8 cellular contexts compared by ENCODE assay signal in the genomic region with DNA sequence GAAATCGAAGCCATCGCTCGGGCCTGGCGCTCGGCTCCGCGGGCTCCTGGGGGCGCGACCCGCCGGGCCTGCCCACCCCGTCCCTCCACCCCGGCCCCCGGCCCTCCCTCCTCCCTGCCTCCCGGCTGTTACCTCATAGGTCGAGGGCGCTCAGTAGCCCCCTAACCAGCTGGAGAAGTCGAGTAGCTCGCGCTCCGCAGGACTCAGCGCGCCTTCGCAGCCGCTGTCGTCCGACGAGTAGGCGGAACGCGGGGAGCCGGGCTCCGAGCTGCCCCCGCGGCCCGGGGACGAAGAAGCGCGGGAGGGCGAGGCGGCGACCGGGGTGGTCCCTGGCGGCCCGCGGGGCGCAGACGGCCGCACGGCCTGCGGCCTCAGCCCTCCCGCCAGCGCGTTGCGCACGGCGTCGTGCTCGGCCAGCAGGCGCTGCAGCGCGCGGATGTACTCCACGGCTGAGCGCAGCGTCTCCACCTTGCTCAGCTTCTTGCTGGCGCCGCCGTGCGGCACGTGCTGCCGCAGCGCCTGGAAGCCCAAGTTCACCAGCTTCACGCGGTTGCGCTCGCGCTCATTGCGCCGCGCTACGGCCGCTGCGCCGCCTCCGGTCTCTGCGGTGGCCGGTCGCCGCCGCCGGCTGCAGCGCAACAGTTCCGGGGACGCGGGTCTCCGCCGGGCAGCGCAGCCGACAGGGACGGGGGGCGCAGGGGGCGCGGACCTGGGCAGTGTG. TPM values are rescaled to one million over a fixed set of nuclear protein-coding genes. Genes with fewer than 3 reads are reported as not detected.
DNase-seq lines count a peak whose midpoint lies in the region; ATAC-seq, FAIRE-seq and TF ChIP-seq lines count a peak whose summit lies in the region.

No MANE protein-coding gene starts in this region.

- POLR2A ChIA-PET in activated CD8-positive, alpha-beta T cell treated with anti-CD3 and anti-CD28 coated beads for 36 hours (lab: Charles Lee), result interaction anchor here (1.3 kb wide), 1 partner anchor 32 kb away, joined by 3 read pairs; a partner anchor contains a TSS

- ATAC-seq in activated CD8-positive, alpha-beta T cell treated with anti-CD3 and anti-CD28 coated beads for 36 hours, result peak; percentile 10
- no peak for ATAC-seq in GM21723 (IDR thresholded peaks at IDR 0.05; ENCODE audit: unreplicated experiment)

- intact Hi-C loops in activated CD8-positive, alpha-beta T cell treated with anti-CD3 and anti-CD28 coated beads for 36 hours (cut with micrococcal nuclease), result no loop called here
- intact Hi-C loops in esophagus squamous epithelium (cut with DNase I), result loop anchor here (5.0 kb wide), 1 partner anchor 67 kb away; no protein-coding TSS in a partner anchor
- intact Hi-C loops in vagina (cut with DNase I), result no loop called here

- FAIRE-seq in RCC 7860 (lab: Jason Lieb, UNC), result no peak

- H3K4me3 ChIP-seq in esophagus squamous epithelium (peak overlapping the region; percentile 33 to 67 (median 56)), muscle layer of duodenum (ENCODE audit: low read depth in 1 of 2, low read length in 2 of 2) (peak overlapping the region; percentile 33 to 56), vagina (peak overlapping the region; percentile 53 to 62)

- peak overlapping the region; percentile 60 to 84 (median 80) for H3K27ac ChIP-seq in esophagus squamous epithelium
- H3K27ac ChIP-seq in muscle layer of duodenum (ENCODE audit: low read length), result no peak overlapping the region
- no peak overlapping the region for H3K27ac ChIP-seq in vagina

- H3K9me3 Mint-ChIP-seq in activated CD8-positive, alpha-beta T cell treated with anti-CD3 and anti-CD28 coated beads for 36 hours, result no peaks in the 10 kb centered on the region

- in situ Hi-C loops in KBM-7 (cut with MboI; ENCODE audit: low pct_unique_long_range_greater_than_20kb, low sequenced_read_pairs), result no loop called here

- TF ChIP-seq POLR2A in esophagus squamous epithelium (IDR thresholded peaks at IDR 0.05) (no peak), vagina (IDR thresholded peaks at IDR 0.05) (no peak)

- no peaks in the 10 kb centered on the region for H3K36me3 Mint-ChIP-seq in activated CD8-positive, alpha-beta T cell treated with anti-CD3 and anti-CD28 coated beads for 36 hours (ENCODE audit: low read depth)

- DNase-seq in AG08396 (ENCODE audit: low spot score), result peak; percentile 63
- peak; percentile 27 for DNase-seq in KBM-7
- DNase-seq in activated CD8-positive, alpha-beta T cell treated with anti-CD3 and anti-CD28 coated beads for 36 hours, result peak; percentile 48
- DNase-seq in esophagus squamous epithelium (lab: John Stamatoyannopoulos, UW), result no peak
- DNase-seq in vagina (ENCODE audit: extremely low spot score in 2 of 2), result peak in 1 of 2 donors; percentile 74
- no peak for DNase-seq in RCC 7860 (ENCODE audit: low spot score)

- peak overlapping the region; percentile 61 for H3K4me3 Mint-ChIP-seq in activated CD8-positive, alpha-beta T cell treated with anti-CD3 and anti-CD28 coated beads for 36 hours

- H3K27me3 Mint-ChIP-seq in activated CD8-positive, alpha-beta T cell treated with anti-CD3 and anti-CD28 coated beads for 36 hours, result peaks cover 18% of the 10 kb centered on the region

- H3K27ac Mint-ChIP-seq in activated CD8-positive, alpha-beta T cell treated with anti-CD3 and anti-CD28 coated beads for 36 hours, result no peak overlapping the region

- 0% methylated on average over 10 of the region's 104 CpGs; no CpG with 5 or more reads in 1 of the 2 donors for WGBS in esophagus squamous epithelium, 2 donors

- peaks cover 30% of the 10 kb centered on the region for H3K4me1 Mint-ChIP-seq in activated CD8-positive, alpha-beta T cell treated with anti-CD3 and anti-CD28 coated beads for 36 hours (ENCODE audit: low read depth)

- TF ChIP-seq CTCF in activated CD8-positive, alpha-beta T cell treated with anti-CD3 and anti-CD28 coated beads for 36 hours (IDR thresholded peaks at IDR 0.05), result no peak
- peak in 5 of 6 experiments; percentile 9 to 49 (median 19) for TF ChIP-seq CTCF in esophagus squamous epithelium (IDR thresholded peaks at IDR 0.05)
- TF ChIP-seq CTCF in vagina (IDR thresholded peaks at IDR 0.05), result no peak

- H3K9me3 ChIP-seq in esophagus squamous epithelium (no peaks in the 10 kb centered on the region), muscle layer of duodenum (ENCODE audit: control insufficient read depth in 1 of 2, low read length in 2 of 2) (no peaks in the 10 kb centered on the region), vagina (no peaks in the 10 kb centered on the region)

- H3K36me3 ChIP-seq in esophagus squamous epithelium (no peaks in the 10 kb centered on the region), muscle layer of duodenum (ENCODE audit: control insufficient read depth in 1 of 2, insufficient read depth in 2 of 2, low read length in 2 of 2) (no peaks in the 10 kb centered on the region), vagina (no peaks in the 10 kb centered on the region)

- CTCF ChIA-PET in activated CD8-positive, alpha-beta T cell treated with anti-CD3 and anti-CD28 coated beads for 36 hours (lab: Charles Lee), result interaction anchor here (1.0 to 1.3 kb wide), 3 partner anchors 33 to 263 kb away, joined by 3 read pairs; no protein-coding TSS in a partner anchor

- H3K4me1 ChIP-seq in esophagus squamous epithelium, result peaks cover 25 to 50% (median 32%) of the 10 kb centered on the region in 3 donors
- peaks cover 0 to 26% of the 10 kb centered on the region in 2 donors for H3K4me1 ChIP-seq in muscle layer of duodenum (ENCODE audit: control insufficient read depth in 1 of 2, insufficient read depth in 2 of 2, low read length in 2 of 2)
- H3K4me1 ChIP-seq in vagina, result peaks cover 22% of the 10 kb centered on the region

- H3K27me3 ChIP-seq in esophagus squamous epithelium (peaks cover 0 to 82% (median 4%) of the 10 kb centered on the region in 4 donors), muscle layer of duodenum (ENCODE audit: low read depth, low read length) (peaks cover 3% of the 10 kb centered on the region), vagina (peaks cover 7% of the 10 kb centered on the region)

RNA-seq across cellular contexts. Expression of a gene that starts 0.6 kb away (rescaled TPM):
- 1 to 10 TPM; 2.7 to 3.4 TPM for total RNA-seq in activated CD8-positive, alpha-beta T cell treated with anti-CD3 and anti-CD28 coated beads for 36 hours
- total RNA-seq in esophagus squamous epithelium, result 1 to 10 TPM in 3 of 4 donors, under 1 TPM in 1; 0.67 to 5.1 (median 2.3) TPM
- total RNA-seq in vagina, result 3.7 TPM

RNA-seq across cellular contexts. Expression of a gene that starts 32.0 kb away (rescaled TPM):
- total RNA-seq in activated CD8-positive, alpha-beta T cell treated with anti-CD3 and anti-CD28 coated beads for 36 hours, result 1 to 10 TPM; 2.1 to 2.2 TPM
- under 1 TPM in 3 of 4 donors, not detected in 1; 0.30 to 0.94 (median 0.76) TPM for total RNA-seq in esophagus squamous epithelium
- total RNA-seq in vagina, result 8.1 TPM

RNA-seq across cellular contexts. Expression of a gene that starts 32.1 kb away (rescaled TPM):
- 1 to 10 TPM; 3.1 to 4.9 TPM for total RNA-seq in activated CD8-positive, alpha-beta T cell treated with anti-CD3 and anti-CD28 coated beads for 36 hours
- total RNA-seq in esophagus squamous epithelium, result 1 to 10 TPM in 1 of 4 donors, not detected in 3; 2.5 TPM
- 3.7 TPM for total RNA-seq in vagina

Comparison
In these comparisons a context has a peak if more than half of its experiments do, and no peak if none do; other contexts are left out.
1. DNase-seq: peak in AG08396 (single experiment), KBM-7 (single experiment) and activated CD8-positive, alpha-beta T cell treated with anti-CD3 and anti-CD28 coated beads for 36 hours (single experiment); none in esophagus squamous epithelium (single experiment) and RCC 7860 (single experiment).
2. CTCF ChIP-seq: peak in esophagus squamous epithelium (5 of 6); none in activated CD8-positive, alpha-beta T cell treated with anti-CD3 and anti-CD28 coated beads for 36 hours (single experiment) and vagina (0 of 3).
3. H3K27ac ChIP-seq: peak in esophagus squamous epithelium (4 of 4); none in muscle layer of duodenum (single experiment) and vagina (single experiment).
4. Peak in every context shown above with its lines, with median percentiles within 50 percentile points of each other: H3K4me3 ChIP-seq.